22 cellular contexts compared by ENCODE assay signal in genomic region chr4:13694256-13694655, GRCh38.
DNase-seq lines count a peak whose midpoint lies in the region; ATAC-seq, FAIRE-seq and TF ChIP-seq lines count a peak whose summit lies in the region.
"Had no signal": no experiment of that assay in that cellular context is flagged by ENCODE, and none has a peak within 500 bp of the region (broad histone marks: within the 10 kb centered on the region; RNA-seq: fewer than 3 reads in every experiment).

No MANE protein-coding gene starts in this region.

- intact Hi-C loops in heart right ventricle (cut with DNase I) (no loop called here), testis (cut with DNase I; ENCODE audit: low total_unique reads) (no loop called here)

- no peaks in the 10 kb centered on the region for H3K36me3 ChIP-seq in heart right ventricle
- no peaks in the 10 kb centered on the region for H3K36me3 ChIP-seq in testis (ENCODE audit: low read depth, missing control alignments)
- H3K36me3 ChIP-seq: SJSA1 had no signal

- peak in 7 of 8 donors; percentile 78 to 98 (median 90) for ATAC-seq in heart right ventricle
- no peak for ATAC-seq in HG02678 (IDR thresholded peaks at IDR 0.05; ENCODE audit: unreplicated experiment)

- TF ChIP-seq POLR2A in testis (IDR thresholded peaks at IDR 0.05) = no peak

- 21 to 31% methylated on average over 1 of the region's 1 CpG for WGBS in heart right ventricle, 2 donors
- WGBS in testis, 2 donors = 26 to 39% methylated on average over 1 of the region's 1 CpG

- H3K27me3 ChIP-seq in heart right ventricle (no peaks in the 10 kb centered on the region), testis (no peaks in the 10 kb centered on the region)
- H3K27me3 ChIP-seq: SJSA1 had no signal

- DNase-seq in amniotic epithelial cell (ENCODE audit: low read depth) = peak; percentile 6
- DNase-seq in heart right ventricle = peak in 1 of 2 donors; percentile 9
- peak; percentile 46 for DNase-seq in iris pigment epithelial cell (ENCODE audit: low read depth)
- peak; percentile 56 for DNase-seq in testis
- DNase-seq in dedifferentiated amniotic fluid mesenchymal stem cell (ENCODE audit: extremely low spot score) = no peak
- DNase-seq in GM19239 (ENCODE audit: insufficient read length, low spot score) = no peak
- DNase-seq: DMS153, DND-41, HCEC 1CT, MV-4-11, NCI-H1105, NCI-H1436 treated with DMSO at 0.1 percent for 48 hours, NCI-H187 treated with DMSO at 0.1 percent for 48 hours, NCI-H2171 treated with DMSO at 0.1 percent for 48 hours, NCI-H345, NCI-H524, NCI-H748 treated with DMSO at 0.1 percent for 48 hours had no signal

- H3K27ac ChIP-seq in heart right ventricle = peak overlapping the region in 8 of 10 donors; percentile 20 to 77 (median 66)
- H3K27ac ChIP-seq in testis = peak overlapping the region in 1 of 2 donors; percentile 21
- H3K27ac ChIP-seq: HL-60, SJSA1 had no signal

- H3K4me3 ChIP-seq in heart right ventricle (no peak overlapping the region), testis (no peak overlapping the region)
- H3K4me3 ChIP-seq: SJSA1 had no signal

- no peak for FAIRE-seq in GM19239 (lab: Jason Lieb, UNC)
- FAIRE-seq: GM12892, H1 had no signal

- H3K4me1 ChIP-seq in heart right ventricle (peaks cover 0 to 4% (median 0%) of the 10 kb centered on the region in 9 donors), testis (no peaks in the 10 kb centered on the region)
- H3K4me1 ChIP-seq: SJSA1 had no signal

- H3K9me3 ChIP-seq in heart right ventricle (peaks cover 0 to 32% (median 8%) of the 10 kb centered on the region in 11 donors), testis (no peaks in the 10 kb centered on the region)
- H3K9me3 ChIP-seq: SJSA1 had no signal

- no peak for TF ChIP-seq CTCF in heart right ventricle (IDR thresholded peaks at IDR 0.05)
- no peak for TF ChIP-seq CTCF in testis (IDR thresholded peaks at IDR 0.05)

Comparison
In these comparisons a context has a peak if more than half of its experiments do, and no peak if none do; other contexts are left out.
1. DNase-seq: peak in amniotic epithelial cell (single experiment), iris pigment epithelial cell (single experiment) and testis (single experiment); none in dedifferentiated amniotic fluid mesenchymal stem cell (single experiment) and GM19239 (single experiment).